In the genomic region with DNA sequence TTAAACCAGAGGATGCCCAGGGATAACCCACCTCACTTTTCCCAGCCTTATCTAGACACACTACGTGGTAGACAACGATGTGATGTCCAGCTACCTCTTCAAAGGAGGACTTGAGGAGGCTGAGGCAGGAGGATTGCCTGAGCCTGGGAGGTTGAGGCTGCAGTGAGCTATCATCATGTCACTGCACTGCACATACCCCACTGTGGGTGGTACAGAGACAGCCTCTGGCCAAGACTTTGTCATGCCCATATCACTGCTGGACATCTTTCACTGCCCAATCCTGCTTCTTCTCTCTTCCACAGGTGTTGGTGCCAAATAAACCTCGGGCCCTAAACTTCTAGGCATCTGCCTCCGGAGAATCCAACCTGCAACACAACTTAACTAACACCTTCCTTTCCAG, we compare ENCODE assay signal across 27 cellular contexts.
A peak's percentile ranks its signal among the peaks of the same experiment; 100 is the strongest.
DNase-seq lines count a peak whose midpoint lies in the region; ATAC-seq, FAIRE-seq and TF ChIP-seq lines count a peak whose summit lies in the region.
"Had no signal": no experiment of that assay in that cellular context is flagged by ENCODE, and none has a peak within 500 bp of the region (broad histone marks: within the 10 kb centered on the region; RNA-seq: fewer than 3 reads in every experiment).

No MANE protein-coding gene starts in this region.

- peaks cover 43% of the 10 kb centered on the region for H3F3A ChIP-seq in GM23338 (replicated peaks; ENCODE audit: low read depth)

- 71% methylated on average over 4 of the region's 4 CpGs for WGBS in HUES64
- WGBS in H1 (ENCODE audit: extremely low coverage in 1 of 2, insufficient coverage in 1 of 2, insufficient read length in 1 of 2, insufficient replicate concordance in 2 of 2, low coverage in 1 of 2, low lambda C conversion rate in 2 of 2, missing lambda C conversion rate in 1 of 2), 2 experiments: 73% methylated on average over 4 of the region's 4 CpGs; no CpG with 5 or more reads in 1 of the 2 experiments

- TF ChIP-seq EP300 in H1 (IDR thresholded peaks at IDR 0.05; ENCODE audit: borderline replicate concordance in 1 of 2, low read depth in 2 of 2, low read length in 2 of 2): no peak

- H3K4me3 Mint-ChIP-seq in GM23338: peak overlapping the region; percentile 59; the same call in 2 of the 3 replicates
- H3K4me3 Mint-ChIP-seq: CD14-positive monocyte; CD4-positive, alpha-beta memory T cell; CD4-positive, CD25-positive, alpha-beta regulatory T cell; CD8-positive, alpha-beta memory T cell had no signal

- H3K9me3 ChIP-seq in HUES64 (ENCODE audit: insufficient read depth, low read depth, low read length) (no peaks in the 10 kb centered on the region), H1 (ENCODE audit: insufficient read depth in 2 of 2, low read depth in 1 of 2, low read length in 1 of 2) (peaks cover 2 to 3% of the 10 kb centered on the region in 2 experiments; a peak in 1 of 4 replicates), A673 (ENCODE audit: low read depth, low read length, poor library complexity, severe bottlenecking) (no peaks in the 10 kb centered on the region)
- H3K9me3 ChIP-seq: A549, BE2C, BLaER1 had no signal

- no peak for ATAC-seq in GM23338
- ATAC-seq in GM19324 (IDR thresholded peaks at IDR 0.05; ENCODE audit: low FRiP score, unreplicated experiment): no peak
- ATAC-seq: A549, GM12878 had no signal

- H3K14ac ChIP-seq in H1 (ENCODE audit: insufficient read length): no peak overlapping the region

- no peaks in the 10 kb centered on the region for H3K9me2 ChIP-seq in GM23338 (ENCODE audit: insufficient read depth)

- H3K27ac Mint-ChIP-seq in GM23338: 0 out of 2 replicates have a peak overlapping the region, but pooled peaks have one; percentile 18
- H3K27ac Mint-ChIP-seq: CD14-positive monocyte; CD4-positive, alpha-beta memory T cell; CD4-positive, CD25-positive, alpha-beta regulatory T cell; CD8-positive, alpha-beta memory T cell had no signal

- no peak for FAIRE-seq in H1 (lab: Jason Lieb, UNC)
- FAIRE-seq: A549, GM12878, GM12892, GM18507 had no signal

- H3K4me1 ChIP-seq in GM23338 (ENCODE audit: insufficient read depth) (peaks cover 24% of the 10 kb centered on the region), HUES64 (ENCODE audit: insufficient read depth, low read length) (peaks cover 7% of the 10 kb centered on the region; the same call in 1 of the 2 replicates), H1 (replicated peaks in 1 of 4; ENCODE audit: control insufficient read depth in 3 of 4, insufficient read depth in 4 of 4, low read length in 3 of 4) (peaks cover 0 to 3% (median 0%) of the 10 kb centered on the region in 4 experiments; a peak in 4 of 7 replicates), A673 (ENCODE audit: insufficient read depth, low read length, poor library complexity, severe bottlenecking) (no peaks in the 10 kb centered on the region)
- H3K4me1 ChIP-seq: A549, BLaER1 had no signal

- no peak overlapping the region for H4K8ac ChIP-seq in H1 (ENCODE audit: extremely low read depth, insufficient read depth, low read length)

- H2AFZ ChIP-seq in GM23338 (no peak overlapping the region), H1 (ENCODE audit: low read length) (no peak overlapping the region)

- H4K91ac ChIP-seq in H1 (replicated peaks; ENCODE audit: insufficient read length, low read length): no peak overlapping the region

- H3K27me3 ChIP-seq in GM23338 (ENCODE audit: insufficient read depth) (no peaks in the 10 kb centered on the region), HUES64 (ENCODE audit: insufficient read depth, low read length) (peaks cover 6% of the 10 kb centered on the region; the same call in 1 of the 2 replicates), H1 (replicated peaks in 1 of 4; ENCODE audit: control insufficient read depth in 3 of 4, extremely low read depth in 1 of 4, insufficient read depth in 3 of 4, low read length in 3 of 4) (no peaks in the 10 kb centered on the region), A673 (replicated peaks; ENCODE audit: insufficient read depth, low read depth, low read length, poor library complexity) (no peaks in the 10 kb centered on the region)
- H3K27me3 ChIP-seq: BE2C, BLaER1 had no signal

- no peak for TF ChIP-seq RAD21 in H1 (IDR thresholded peaks at IDR 0.05 in 1 of 2, conservative IDR thresholded peaks at IDR 0.05 in 1 of 2; ENCODE audit: low read depth in 2 of 2, low read length in 2 of 2)

- H2BK120ac ChIP-seq in H1 (replicated peaks; ENCODE audit: low read depth, low read length): no peak overlapping the region

- H3K9ac ChIP-seq in HUES64 (ENCODE audit: low read depth, low read length): no peak overlapping the region
- H3K9ac ChIP-seq in H1 (replicated peaks in 1 of 4; ENCODE audit: extremely low read depth in 1 of 4, low read depth in 3 of 4, low read length in 3 of 4): no peak overlapping the region
- H3K9ac ChIP-seq: BLaER1 had no signal

- intact Hi-C loops in A673 (cut with micrococcal nuclease; ENCODE audit: unreplicated experiment): no loop called here

- peaks cover 32% of the 10 kb centered on the region for H3K27me3 Mint-ChIP-seq in GM23338 (ENCODE audit: insufficient read depth, low read depth, poor library complexity)

- H3K36me3 ChIP-seq in GM23338 (ENCODE audit: insufficient read depth) (peaks cover 45% of the 10 kb centered on the region), HUES64 (ENCODE audit: insufficient read depth, low read length) (peaks cover 58% of the 10 kb centered on the region), H1 (ENCODE audit: control insufficient read depth in 2 of 4, insufficient read depth in 4 of 4, low read length in 3 of 4) (peaks cover 20 to 57% (median 38%) of the 10 kb centered on the region in 4 experiments), A673 (ENCODE audit: insufficient read depth, low read length, poor library complexity, severe bottlenecking) (no peaks in the 10 kb centered on the region)
- H3K36me3 ChIP-seq: BE2C, BLaER1 had no signal

- CTCF ChIA-PET in H1 (lab: Charles Lee; ENCODE audit: partially characterized antibody): interaction anchor here (0.9 kb wide), 1 partner anchor 10 kb away, joined by 4 read pairs; no protein-coding TSS in a partner anchor
- CTCF ChIA-PET in A673 (lab: Charles Lee): no interaction called here

- H3K4me3 ChIP-seq in GM23338: peak overlapping the region; percentile 39
- no peak overlapping the region for H3K4me3 ChIP-seq in HUES64 (ENCODE audit: low read length)
- 0 out of 8 replicates have a peak overlapping the region, but pooled peaks of 1 of the 4 experiments have one; percentile 22 for H3K4me3 ChIP-seq in H1 (ENCODE audit: extremely low read depth in 1 of 4, insufficient read depth in 2 of 4, low read depth in 3 of 4, low read length in 4 of 4)
- no peak overlapping the region for H3K4me3 ChIP-seq in A673 (ENCODE audit: low read depth, low read length, poor library complexity, severe bottlenecking)
- H3K4me3 ChIP-seq: A549, BLaER1, GM12878 had no signal

- H3K4ac ChIP-seq in H1 (replicated peaks; ENCODE audit: insufficient read length, low read depth, low read length): no peak overlapping the region

- no peak overlapping the region for H4K5ac ChIP-seq in H1 (ENCODE audit: insufficient read length, low read depth, low read length)

- peaks cover 40% of the 10 kb centered on the region for H3K79me2 ChIP-seq in GM23338 (replicated peaks; ENCODE audit: insufficient read depth)
- peaks cover 0 to 29% of the 10 kb centered on the region in 2 experiments; a peak in 2 of 4 replicates for H3K79me2 ChIP-seq in H1 (ENCODE audit: control insufficient read depth in 1 of 2, insufficient read depth in 2 of 2, low read length in 2 of 2)

- no peak overlapping the region for H2AK5ac ChIP-seq in H1 (ENCODE audit: low read depth, low read length)

- BruUV-seq in A673 (replicated peaks; lab: Mats Ljungman, UMichigan): no TSS peak

- H3K27ac ChIP-seq in GM23338 (ENCODE audit: low read depth) (peak overlapping the region; percentile 92), HUES64 (ENCODE audit: low read depth, low read length) (peak overlapping the region; percentile 14; the same call in 1 of the 2 replicates), H1 (ENCODE audit: low read depth, low read length) (no peak overlapping the region), A673 (ENCODE audit: low read depth, low read length, poor library complexity, severe bottlenecking) (no peak overlapping the region)
- H3K27ac ChIP-seq: 22Rv1, A549, BLaER1 had no signal

- H2BK12ac ChIP-seq in H1 (ENCODE audit: low read depth, low read length): no peak overlapping the region

- no peak overlapping the region for H3K56ac ChIP-seq in H1 (replicated peaks; ENCODE audit: insufficient read length, low read depth, low read length)

- H3K36me3 Mint-ChIP-seq in GM23338 (ENCODE audit: low read depth): peaks cover 98% of the 10 kb centered on the region
- H3K36me3 Mint-ChIP-seq: CD14-positive monocyte; CD4-positive, alpha-beta memory T cell; CD4-positive, CD25-positive, alpha-beta regulatory T cell; CD8-positive, alpha-beta memory T cell had no signal

- H4K20me1 ChIP-seq in GM23338 (replicated peaks; ENCODE audit: insufficient read depth) (peaks cover 35% of the 10 kb centered on the region), H1 (replicated peaks in 1 of 2; ENCODE audit: control insufficient read depth in 1 of 2, insufficient read depth in 2 of 2, low read length in 2 of 2) (peaks cover 11 to 13% of the 10 kb centered on the region in 2 experiments)
- H4K20me1 ChIP-seq: BLaER1 had no signal

- no peak overlapping the region for H2BK15ac ChIP-seq in H1 (ENCODE audit: low read length)

- H2BK20ac ChIP-seq in H1 (ENCODE audit: low read length): no peak overlapping the region

- no peaks in the 10 kb centered on the region for H3K23me2 ChIP-seq in H1 (ENCODE audit: low read depth, low read length)

- 0 out of 3 replicates have a peak, but pooled peaks of 1 of the 2 experiments have one; percentile 28 for TF ChIP-seq POLR2A in H1 (IDR thresholded peaks at IDR 0.05; ENCODE audit: control extremely low read depth in 1 of 2, low read depth in 2 of 2, low read length in 2 of 2)

- H3K9me3 Mint-ChIP-seq in GM23338: peaks cover 26% of the 10 kb centered on the region; the same call in 2 of the 3 replicates
- H3K9me3 Mint-ChIP-seq: CD4-positive, CD25-positive, alpha-beta regulatory T cell; CD8-positive, alpha-beta memory T cell had no signal

- H3K18ac ChIP-seq in H1 (ENCODE audit: extremely low read depth, low read length): no peak overlapping the region

- H3K23ac ChIP-seq in H1 (ENCODE audit: insufficient read length): no peak overlapping the region

- H3K4me2 ChIP-seq in GM23338: peak overlapping the region; percentile 55; the same call in 1 of the 2 replicates
- no peak overlapping the region; a peak in 1 of 4 replicates for H3K4me2 ChIP-seq in H1 (ENCODE audit: insufficient read depth in 1 of 2, low read depth in 2 of 2, low read length in 2 of 2)
- H3K4me2 ChIP-seq: A549, BLaER1 had no signal

- DNase-seq in GM23338 (ENCODE audit: low spot score) (no peak), H1 (ENCODE audit: low read depth in 1 of 2, low spot score in 2 of 2) (no peak), A673 (ENCODE audit: low spot score) (no peak)
- DNase-seq in activated CD4-positive, CD25-positive, alpha-beta regulatory T cell (lab: John Stamatoyannopoulos, UW): no peak
- DNase-seq: ACHN; BE2C; C1 segment of cervical spinal cord; CD4-positive, alpha-beta memory T cell; CD4-positive, CD25-positive, alpha-beta regulatory T cell; CD8-positive, alpha-beta memory T cell; COR-L47; DMS 273 treated with DMSO at 0.1 percent for 48 hours; DMS153; DMS53; DMS79; DND-41; EL; GDM1 had no signal

- no peaks in the 10 kb centered on the region for H3K79me1 ChIP-seq in H1 (ENCODE audit: low read depth, low read length)

- 0 out of 2 replicates have a peak overlapping the region, but pooled peaks have one; percentile 7 for H2BK5ac ChIP-seq in H1 (ENCODE audit: low read depth, low read length)

- POLR2A ChIA-PET in H1 (lab: Charles Lee; ENCODE audit: partially characterized antibody): interaction anchor here (1.0 to 9.3 kb wide), 6 partner anchors 10 to 109 kb away, joined by 3 to 142 read pairs (median 4); no protein-coding TSS in a partner anchor
- POLR2A ChIA-PET in A673 (lab: Charles Lee; ENCODE audit: low non-redundant PET): no interaction called here

- TF ChIP-seq CTCF in GM23338 (conservative IDR thresholded peaks at IDR 0.05; ENCODE audit: low read depth in 2 of 2) (no peak), H1 (IDR thresholded peaks at IDR 0.05; ENCODE audit: control extremely low read depth in 1 of 3, insufficient read depth in 1 of 3, low read depth in 1 of 3, low read length in 3 of 3) (no peak), A673 (conservative IDR thresholded peaks at IDR 0.05; ENCODE audit: low read depth, low read length) (no peak)

- H3K4me1 Mint-ChIP-seq in GM23338: peaks cover 43% of the 10 kb centered on the region
- H3K4me1 Mint-ChIP-seq: CD4-positive, alpha-beta memory T cell; CD4-positive, CD25-positive, alpha-beta regulatory T cell; CD8-positive, alpha-beta memory T cell had no signal

Comparison
In these comparisons a context has a peak if more than half of its experiments do, and no peak if none do; other contexts are left out.
1. H3K27ac ChIP-seq: peak in GM23338 (single experiment) and HUES64 (single experiment); none in H1 (single experiment) and A673 (single experiment).